27 cellular contexts compared by ENCODE assay signal in the genomic region with DNA sequence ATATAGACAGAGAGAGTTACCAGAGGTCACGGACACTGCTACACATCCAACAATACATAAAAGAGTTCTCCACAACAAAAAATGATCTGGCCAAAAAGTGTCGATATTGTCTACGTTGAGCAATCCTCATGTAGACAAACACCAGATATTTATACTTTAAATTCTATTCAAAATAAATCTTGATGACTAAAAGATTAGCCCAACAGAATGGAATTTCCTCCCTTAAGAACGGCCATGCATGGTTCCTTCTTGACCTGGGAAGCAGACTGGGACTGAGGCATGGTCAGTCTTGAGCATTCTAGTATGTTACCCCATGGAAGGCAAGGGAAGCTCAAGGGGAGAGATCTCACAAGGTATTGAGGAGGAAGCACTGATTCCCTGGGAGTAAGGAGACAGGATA. TPM values are rescaled to one million over a fixed set of nuclear protein-coding genes. Genes with fewer than 3 reads are reported as not detected.
A peak's percentile ranks its signal among the peaks of the same experiment; 100 is the strongest.
DNase-seq lines count a peak whose midpoint lies in the region; ATAC-seq, FAIRE-seq and TF ChIP-seq lines count a peak whose summit lies in the region.
"Had no signal": no experiment of that assay in that cellular context is flagged by ENCODE, and none has a peak within 500 bp of the region (broad histone marks: within the 10 kb centered on the region; RNA-seq: fewer than 3 reads in every experiment).

No MANE protein-coding gene starts in this region.

- H4K20me1 ChIP-seq in mammary epithelial cell (ENCODE audit: insufficient read depth, low read length) (no peaks in the 10 kb centered on the region), astrocyte (ENCODE audit: insufficient read depth, low read length) (no peaks in the 10 kb centered on the region), Karpas-422 (ENCODE audit: insufficient read depth, low read depth, low read length) (no peaks in the 10 kb centered on the region)

- CTCF ChIA-PET in MCF 10A (lab: Yijun Ruan, JAX) (interaction anchor here (0.6 kb wide), 1 partner anchor 693 kb away, joined by 3 read pairs; no protein-coding TSS in a partner anchor), mammary epithelial cell (lab: Charles Lee; ENCODE audit: low non-redundant PET) (no interaction called here)
- CTCF ChIA-PET in naive thymus-derived CD4-positive, alpha-beta T cell (lab: Charles Lee), result no interaction called here

- H3K79me2 ChIP-seq in mammary epithelial cell (ENCODE audit: insufficient read depth, low read length) (no peaks in the 10 kb centered on the region), astrocyte (ENCODE audit: insufficient read depth, low read length) (no peaks in the 10 kb centered on the region), Karpas-422 (ENCODE audit: low read length) (no peaks in the 10 kb centered on the region)

- H3K27me3 Mint-ChIP-seq in MCF 10A (ENCODE audit: insufficient read depth, unreplicated experiment) (peaks cover 61% of the 10 kb centered on the region), astrocyte (ENCODE audit: low read depth, unreplicated experiment) (no peaks in the 10 kb centered on the region)
- H3K27me3 Mint-ChIP-seq in naive thymus-derived CD4-positive, alpha-beta T cell, result peaks cover 0 to 3% (median 0%) of the 10 kb centered on the region in 5 donors
- H3K27me3 Mint-ChIP-seq: activated CD4-positive, alpha-beta T cell treated with anti-CD3 and anti-CD28 coated beads for 36 hours; stimulated activated naive CD8-positive, alpha-beta T cell treated with anti-CD3 and anti-CD28 coated beads, Interleukin-15, Interleukin-2, amounts not matched to agents 100 ng/mL and 50 ng/mL, for 24 hours; T-helper 17 cell had no signal

- TF ChIP-seq CTCF in MCF 10A (IDR thresholded peaks at IDR 0.05; ENCODE audit: unreplicated experiment) (no peak), mammary epithelial cell (conservative IDR thresholded peaks at IDR 0.05 in 1 of 2, IDR thresholded peaks at IDR 0.05 in 1 of 2; ENCODE audit: extremely low read depth in 1 of 2, insufficient read depth in 1 of 2, low read depth in 1 of 2, low read length in 2 of 2) (no peak), astrocyte (IDR thresholded peaks at IDR 0.05; ENCODE audit: insufficient read depth, low read depth, low read length) (no peak), fibroblast of the aortic adventitia (IDR thresholded peaks at IDR 0.05; ENCODE audit: insufficient read depth, low read length) (no peak)

- no peaks in the 10 kb centered on the region for H3K9me3 ChIP-seq in mammary epithelial cell (replicated peaks; ENCODE audit: insufficient read depth, low read length)
- H3K9me3 ChIP-seq in astrocyte (ENCODE audit: insufficient read depth, low read depth, low read length), result no peaks in the 10 kb centered on the region
- H3K9me3 ChIP-seq in Karpas-422 (ENCODE audit: low read length), result no peaks in the 10 kb centered on the region
- H3K9me3 ChIP-seq in naive thymus-derived CD4-positive, alpha-beta T cell (ENCODE audit: control insufficient read depth in 2 of 3, low read length in 3 of 3), result no peaks in the 10 kb centered on the region
- H3K9me3 ChIP-seq: BE2C, thoracic aorta had no signal

- ATAC-seq in naive thymus-derived CD4-positive, alpha-beta T cell, result no peak
- ATAC-seq: activated CD4-positive, alpha-beta T cell treated with anti-CD3 and anti-CD28 coated beads for 36 hours; activated CD8-positive, alpha-beta T cell treated with anti-CD3 and anti-CD28 coated beads, Interleukin-2, amount 10 ng/mL, durations not matched to agents 7 days and 5 days; activated naive CD4-positive, alpha-beta T cell treated with anti-CD3 and anti-CD28 coated beads, Interleukin-2, amount 50 U/mL, for 72 hours; left lobe of liver; T-helper 17 cell had no signal

- H3K27ac ChIP-seq in mammary epithelial cell (ENCODE audit: insufficient read depth, low read depth, low read length) (no peak overlapping the region), astrocyte (ENCODE audit: low read depth, low read length) (peak overlapping the region; percentile 69), Karpas-422 (ENCODE audit: low read length) (no peak overlapping the region)
- no peak overlapping the region for H3K27ac ChIP-seq in naive thymus-derived CD4-positive, alpha-beta T cell (ENCODE audit: low read depth, low read length)
- H3K27ac ChIP-seq: 22Rv1, SK-N-MC, skin epidermis, thoracic aorta had no signal

- H3K4me3 Mint-ChIP-seq in MCF 10A (ENCODE audit: unreplicated experiment), result no peak overlapping the region
- H3K4me3 Mint-ChIP-seq in astrocyte (ENCODE audit: unreplicated experiment), result no peak overlapping the region
- no peak overlapping the region for H3K4me3 Mint-ChIP-seq in naive thymus-derived CD4-positive, alpha-beta T cell
- H3K4me3 Mint-ChIP-seq: activated CD4-positive, alpha-beta T cell treated with anti-CD3 and anti-CD28 coated beads for 36 hours; activated CD8-positive, alpha-beta T cell treated with anti-CD3 and anti-CD28 coated beads, Interleukin-2, amount 10 ng/mL, durations not matched to agents 7 days and 5 days; CD8-positive, alpha-beta memory T cell; stimulated activated naive CD8-positive, alpha-beta T cell treated with anti-CD3 and anti-CD28 coated beads, Interleukin-15, Interleukin-2, amounts not matched to agents 100 ng/mL and 50 ng/mL, for 24 hours; T-helper 17 cell had no signal

- H3K36me3 Mint-ChIP-seq in MCF 10A (ENCODE audit: insufficient read depth, unreplicated experiment), result no peaks in the 10 kb centered on the region
- H3K36me3 Mint-ChIP-seq in astrocyte (ENCODE audit: low read depth, unreplicated experiment), result no peaks in the 10 kb centered on the region
- H3K36me3 Mint-ChIP-seq in naive thymus-derived CD4-positive, alpha-beta T cell, result no peaks in the 10 kb centered on the region
- H3K36me3 Mint-ChIP-seq: activated naive CD4-positive, alpha-beta T cell treated with anti-CD3 and anti-CD28 coated beads, Interleukin-2, amount 50 U/mL, for 72 hours; CD8-positive, alpha-beta memory T cell had no signal

- BruUV-seq in MCF 10A (replicated peaks; lab: Mats Ljungman, UMichigan), result no TSS peak
- no TSS peak for BruUV-seq in mammary epithelial cell (replicated peaks; lab: Mats Ljungman, UMichigan)

- H3K9me2 ChIP-seq in Karpas-422 (replicated peaks; ENCODE audit: insufficient read depth, low read length), result no peaks in the 10 kb centered on the region

- no peak overlapping the region for H2AFZ ChIP-seq in mammary epithelial cell (ENCODE audit: low read depth, low read length)
- no peak overlapping the region for H2AFZ ChIP-seq in astrocyte (ENCODE audit: low read depth, low read length)
- no peak overlapping the region for H2AFZ ChIP-seq in Karpas-422 (ENCODE audit: low read length)

- no peak overlapping the region for H3K4me3 ChIP-seq in mammary epithelial cell (replicated peaks in 1 of 3; ENCODE audit: insufficient read depth in 1 of 3, low read depth in 2 of 3, low read length in 3 of 3)
- no peak overlapping the region for H3K4me3 ChIP-seq in astrocyte (ENCODE audit: insufficient read depth, low read depth, low read length)
- no peak overlapping the region for H3K4me3 ChIP-seq in fibroblast of the aortic adventitia (ENCODE audit: low read depth, low read length)
- H3K4me3 ChIP-seq in Karpas-422 (ENCODE audit: low read length), result no peak overlapping the region
- H3K4me3 ChIP-seq in naive thymus-derived CD4-positive, alpha-beta T cell (ENCODE audit: low read length), result no peak overlapping the region
- H3K4me3 ChIP-seq: SK-N-MC, skin epidermis, thoracic aorta had no signal

- intact Hi-C loops in MCF 10A (cut with micrococcal nuclease), result no loop called here
- intact Hi-C loops in mammary epithelial cell (cut with micrococcal nuclease), result no loop called here
- intact Hi-C loops in naive thymus-derived CD4-positive, alpha-beta T cell (cut with micrococcal nuclease), result no loop called here

- WGBS in mammary epithelial cell (ENCODE audit: low coverage, missing lambda C conversion rate), result 64% methylated on average over 4 of the region's 4 CpGs

- in situ Hi-C loops in mammary epithelial cell (cut with MboI; ENCODE audit: low sequenced_read_pairs in 2 of 2), result loop anchor here in 1 of 2 donors (25.0 kb wide), 1 partner anchor 774 kb away; no protein-coding TSS in a partner anchor

- FAIRE-seq in astrocyte (lab: Jason Lieb, UNC), result no peak
- FAIRE-seq: endothelial cell of umbilical vein, H54, urothelium cell line had no signal

- H3K36me3 ChIP-seq in mammary epithelial cell (ENCODE audit: insufficient read depth, low read length) (no peaks in the 10 kb centered on the region), astrocyte (ENCODE audit: insufficient read depth, low read length) (no peaks in the 10 kb centered on the region), Karpas-422 (ENCODE audit: insufficient read depth, low read length) (no peaks in the 10 kb centered on the region)
- H3K36me3 ChIP-seq in naive thymus-derived CD4-positive, alpha-beta T cell (ENCODE audit: control insufficient read depth in 2 of 3, insufficient read depth in 3 of 3, low read length in 3 of 3), result no peaks in the 10 kb centered on the region
- H3K36me3 ChIP-seq: BE2C, thoracic aorta had no signal

- no peaks in the 10 kb centered on the region for H3K4me1 Mint-ChIP-seq in MCF 10A (ENCODE audit: insufficient read depth, unreplicated experiment)
- peaks cover 20% of the 10 kb centered on the region for H3K4me1 Mint-ChIP-seq in astrocyte (ENCODE audit: low read depth, unreplicated experiment)
- H3K4me1 Mint-ChIP-seq in naive thymus-derived CD4-positive, alpha-beta T cell, result no peaks in the 10 kb centered on the region
- H3K4me1 Mint-ChIP-seq: CD8-positive, alpha-beta memory T cell had no signal

- no peak overlapping the region for H3K9ac ChIP-seq in mammary epithelial cell (ENCODE audit: insufficient read depth, low read length)
- H3K9ac ChIP-seq in astrocyte (ENCODE audit: low read length), result peak overlapping the region; percentile 14
- no peak overlapping the region for H3K9ac ChIP-seq in Karpas-422 (ENCODE audit: low read length)

- dilution Hi-C loops in mammary epithelial cell (cut with HindIII; ENCODE audit: low sequenced_read_pairs), result no loop called here

- no peaks in the 10 kb centered on the region for H3K4me1 ChIP-seq in mammary epithelial cell (ENCODE audit: insufficient read depth, low read length)
- peaks cover 20% of the 10 kb centered on the region for H3K4me1 ChIP-seq in astrocyte (ENCODE audit: insufficient read depth, low read length)
- H3K4me1 ChIP-seq in Karpas-422 (ENCODE audit: low read length), result no peaks in the 10 kb centered on the region
- H3K4me1 ChIP-seq in naive thymus-derived CD4-positive, alpha-beta T cell (ENCODE audit: control insufficient read depth in 2 of 2, insufficient read depth in 2 of 2, low read length in 2 of 2), result no peaks in the 10 kb centered on the region
- H3K4me1 ChIP-seq: BE2C had no signal

- POLR2A ChIA-PET in MCF 10A (lab: Yijun Ruan, JAX), result no interaction called here
- POLR2A ChIA-PET in naive thymus-derived CD4-positive, alpha-beta T cell (lab: Charles Lee), result no interaction called here

- no peak overlapping the region for H3K4me2 ChIP-seq in mammary epithelial cell (ENCODE audit: insufficient read depth, low read depth, low read length)
- H3K4me2 ChIP-seq in astrocyte (ENCODE audit: low read length), result peak overlapping the region; percentile 67
- H3K4me2 ChIP-seq in Karpas-422 (ENCODE audit: low read depth, low read length, poor library complexity, severe bottlenecking), result no peak overlapping the region

- H3K9me3 Mint-ChIP-seq in MCF 10A (ENCODE audit: unreplicated experiment) (no peaks in the 10 kb centered on the region), astrocyte (ENCODE audit: unreplicated experiment) (peaks cover 2% of the 10 kb centered on the region)
- H3K9me3 Mint-ChIP-seq in naive thymus-derived CD4-positive, alpha-beta T cell, result no peaks in the 10 kb centered on the region
- H3K9me3 Mint-ChIP-seq: activated naive CD4-positive, alpha-beta T cell treated with anti-CD3 and anti-CD28 coated beads, Interleukin-2, amount 50 U/mL, for 72 hours; CD8-positive, alpha-beta memory T cell; stimulated activated naive CD8-positive, alpha-beta T cell treated with anti-CD3 and anti-CD28 coated beads, Interleukin-15, Interleukin-2, amounts not matched to agents 100 ng/mL and 50 ng/mL, for 24 hours had no signal

- DNase-seq in MCF 10A (ENCODE audit: unreplicated experiment) (peak; percentile 7), mammary epithelial cell (no peak), astrocyte (ENCODE audit: low read depth) (peak; percentile 48), fibroblast of the aortic adventitia (ENCODE audit: low read depth) (peak; percentile 30), cerebellar cortex (ENCODE audit: low spot score) (no peak), Karpas-422 (no peak), NCI-H82 (lab: John Stamatoyannopoulos, UW) (no peak)
- no peak for DNase-seq in naive thymus-derived CD4-positive, alpha-beta T cell
- DNase-seq: activated CD4-positive, alpha-beta T cell treated with anti-CD3 and anti-CD28 coated beads for 36 hours; activated CD8-positive, alpha-beta T cell treated with anti-CD3 and anti-CD28 coated beads, Interleukin-2, amount 10 ng/mL, durations not matched to agents 7 days and 5 days; activated T-cell treated with anti-CD3 and anti-CD28 coated beads for 4 hours; BE2C; CD8-positive, alpha-beta memory T cell; foreskin melanocyte; NCI-H2081 treated with DMSO at 0.1 percent for 48 hours; T-helper 17 cell had no signal

- no peak overlapping the region for H3K27ac Mint-ChIP-seq in MCF 10A (ENCODE audit: low read depth, unreplicated experiment)
- peak overlapping the region; percentile 79 for H3K27ac Mint-ChIP-seq in astrocyte (ENCODE audit: unreplicated experiment)
- no peak overlapping the region for H3K27ac Mint-ChIP-seq in naive thymus-derived CD4-positive, alpha-beta T cell
- H3K27ac Mint-ChIP-seq: activated CD4-positive, alpha-beta T cell treated with anti-CD3 and anti-CD28 coated beads for 36 hours; activated CD8-positive, alpha-beta T cell treated with anti-CD3 and anti-CD28 coated beads, Interleukin-2, amount 10 ng/mL, durations not matched to agents 7 days and 5 days; activated naive CD4-positive, alpha-beta T cell treated with anti-CD3 and anti-CD28 coated beads, Interleukin-2, amount 50 U/mL, for 72 hours; CD8-positive, alpha-beta memory T cell; stimulated activated naive CD8-positive, alpha-beta T cell treated with anti-CD3 and anti-CD28 coated beads, Interleukin-15, Interleukin-2, amounts not matched to agents 100 ng/mL and 50 ng/mL, for 24 hours; T-helper 17 cell had no signal

- H3K27me3 ChIP-seq in mammary epithelial cell (ENCODE audit: insufficient read depth, low read length) (peaks cover 3% of the 10 kb centered on the region), astrocyte (ENCODE audit: insufficient read depth, low read length) (no peaks in the 10 kb centered on the region), Karpas-422 (ENCODE audit: low read length) (no peaks in the 10 kb centered on the region)
- H3K27me3 ChIP-seq in naive thymus-derived CD4-positive, alpha-beta T cell (ENCODE audit: control insufficient read depth in 2 of 2, insufficient read depth in 2 of 2, low read length in 2 of 2), result no peaks in the 10 kb centered on the region
- H3K27me3 ChIP-seq: BE2C had no signal

RNA-seq across cellular contexts. Expression of gene LHFPL1, which starts 43.5 kb away (rescaled TPM):
- total RNA-seq in MCF 10A (2022), result not detected in 2 replicates
- total RNA-seq in mammary epithelial cell, result not detected
- polyA plus RNA-seq in mammary epithelial cell, result not detected
- not detected for polyA minus RNA-seq in mammary epithelial cell
- total RNA-seq in astrocyte, result 0.23 and 0.29 TPM in 2 replicates
- total RNA-seq in fibroblast of the aortic adventitia (ENCODE audit: low replicate concordance), result not detected in 2 replicates
- total RNA-seq in Karpas-422 (2014; rRNA removed; shearing (Covaris generic); ENCODE audit: low replicate concordance), result not detected in 2 replicates
- total RNA-seq in naive thymus-derived CD4-positive, alpha-beta T cell, result under 1 TPM in 4 of 5 experiments, not detected in 1; 0.21 to 0.81 (median 0.43) TPM
- under 1 TPM in 1 of 2 donors, not detected in 1; 0.19 TPM for polyA plus RNA-seq in naive thymus-derived CD4-positive, alpha-beta T cell
- total RNA-seq: endothelial cell of umbilical vein, left lobe of liver, mesenteric fat pad had no signal
- polyA plus RNA-seq: endothelial cell of umbilical vein had no signal

Comparison
In these comparisons a context has a peak if more than half of its experiments do, and no peak if none do; other contexts are left out.
1. DNase-seq: peak in MCF 10A (single experiment), astrocyte (single experiment) and fibroblast of the aortic adventitia (single experiment); none in mammary epithelial cell (single experiment), cerebellar cortex (single experiment), Karpas-422 (single experiment), naive thymus-derived CD4-positive, alpha-beta T cell (0 of 9) and NCI-H82 (single experiment).